Comparison of ENCODE assay signal across 8 cellular contexts in the genomic region with DNA sequence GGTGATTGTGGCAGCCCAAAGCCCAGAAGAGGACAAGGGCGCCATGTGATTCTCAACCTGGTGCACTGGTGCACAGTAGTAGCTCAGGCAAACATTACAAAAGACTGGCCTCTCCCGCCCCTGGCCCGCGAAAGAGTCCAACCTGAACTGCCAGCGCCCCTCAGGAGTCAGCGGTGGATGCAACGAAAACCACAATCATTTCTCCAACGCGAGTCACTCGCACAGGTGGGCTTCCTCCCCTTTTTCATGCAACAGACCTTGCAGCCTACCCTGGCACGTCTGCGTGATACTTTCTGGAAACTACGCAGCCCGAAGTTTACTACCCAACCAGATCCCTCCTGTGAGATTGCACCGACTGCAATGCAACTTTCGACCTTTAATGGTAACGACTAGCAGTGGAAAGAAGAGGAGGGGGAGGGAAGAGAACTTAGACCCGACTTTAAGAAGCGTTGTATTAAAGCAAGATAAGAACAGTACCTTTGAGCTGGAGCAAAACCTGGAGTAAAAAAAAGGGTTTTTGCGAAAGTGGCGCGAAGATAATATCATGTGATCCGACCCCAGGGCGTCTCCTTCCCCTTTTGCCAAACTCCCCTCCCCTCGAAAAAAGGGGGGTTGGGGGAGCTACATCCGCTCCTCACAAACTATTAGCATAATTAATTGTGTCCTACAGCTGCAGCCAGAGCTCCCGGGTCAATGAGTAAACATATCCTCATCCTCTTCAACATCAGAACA.
A peak's percentile ranks its signal among the peaks of the same experiment; 100 is the strongest.
DNase-seq lines count a peak whose midpoint lies in the region; ATAC-seq, FAIRE-seq and TF ChIP-seq lines count a peak whose summit lies in the region.

No MANE protein-coding gene starts in this region.

- peak overlapping the region in 7 of 9 donors; percentile 46 to 95 (median 67) for H3K27ac Mint-ChIP-seq in naive thymus-derived CD4-positive, alpha-beta T cell

- FAIRE-seq in GM12878 (lab: Jason Lieb, UNC) (no peak), frontal cortex (lab: Jason Lieb, UNC) (no peak)

- H4K20me1 ChIP-seq in BLaER1, result peaks cover 20% of the 10 kb centered on the region; the same call in 1 of the 2 replicates
- no peaks in the 10 kb centered on the region for H4K20me1 ChIP-seq in GM12878 (ENCODE audit: control insufficient read depth, insufficient read depth)

- H3K4me1 ChIP-seq in BLaER1, result peaks cover 5% of the 10 kb centered on the region; the same call in 1 of the 2 replicates
- H3K4me1 ChIP-seq in GM12878 (ENCODE audit: control insufficient read depth, insufficient read depth, low read length), result no peaks in the 10 kb centered on the region
- H3K4me1 ChIP-seq in naive thymus-derived CD4-positive, alpha-beta T cell (ENCODE audit: control insufficient read depth in 2 of 2, insufficient read depth in 2 of 2, low read length in 2 of 2), result peaks cover 0 to 3% of the 10 kb centered on the region in 2 donors

- CTCF ChIA-PET in GM12878 (lab: Yijun Ruan, JAX), result no interaction called here
- CTCF ChIA-PET in naive thymus-derived CD4-positive, alpha-beta T cell (lab: Charles Lee), result no interaction called here

- DNase-seq in GM12878 (ENCODE audit: low read depth, low spot score) (no peak), NCI-H1694 (lab: John Stamatoyannopoulos, UW) (no peak), MG63 (no peak), HuH-7.5 (ENCODE audit: low spot score) (no peak), frontal cortex (ENCODE audit: low spot score in 2 of 2) (no peak)
- DNase-seq in naive thymus-derived CD4-positive, alpha-beta T cell, result peak in 6 of 9 donors; percentile 8 to 37 (median 18)

- H3K27me3 ChIP-seq in BLaER1 (peaks cover 96% of the 10 kb centered on the region), GM12878 (replicated peaks in 1 of 2; ENCODE audit: control insufficient read depth in 2 of 2, insufficient read depth in 2 of 2, low read length in 1 of 2) (peaks cover 0 to 4% of the 10 kb centered on the region in 2 experiments; a peak in 2 of 4 replicates), MG63 (peaks cover 5% of the 10 kb centered on the region; the same call in 1 of the 2 replicates)
- H3K27me3 ChIP-seq in naive thymus-derived CD4-positive, alpha-beta T cell (ENCODE audit: control insufficient read depth in 2 of 2, insufficient read depth in 2 of 2, low read length in 2 of 2), result no peaks in the 10 kb centered on the region

- ATAC-seq in HG03354 (IDR thresholded peaks at IDR 0.05; ENCODE audit: poor library complexity, severe bottlenecking, unreplicated experiment) (peak; percentile 34), GM12878 (peak; percentile 45)
- peak; percentile 41 for ATAC-seq in naive thymus-derived CD4-positive, alpha-beta T cell

- POLR2A ChIA-PET in GM12878 (lab: Charles Lee), result no interaction called here
- POLR2A ChIA-PET in naive thymus-derived CD4-positive, alpha-beta T cell (lab: Charles Lee), result no interaction called here

- H3K36me3 Mint-ChIP-seq in naive thymus-derived CD4-positive, alpha-beta T cell, result peaks cover 0 to 12% (median 0%) of the 10 kb centered on the region in 5 donors

- no peak overlapping the region for H3K4me3 ChIP-seq in BLaER1
- H3K4me3 ChIP-seq in GM12878, result no peak overlapping the region
- H3K4me3 ChIP-seq in naive thymus-derived CD4-positive, alpha-beta T cell (ENCODE audit: low read length), result peak overlapping the region; percentile 57
- no peak overlapping the region for H3K4me3 ChIP-seq in MG63

- H3K4me3 Mint-ChIP-seq in naive thymus-derived CD4-positive, alpha-beta T cell, result peak overlapping the region; percentile 89 to 96 (median 94)

- 30% methylated on average over 27 of the region's 27 CpGs for WGBS in GM12878 (ENCODE audit: insufficient coverage, insufficient replicate concordance, low lambda C conversion rate, missing lambda C conversion rate)

- TF ChIP-seq POLR2A in GM12878 (IDR thresholded peaks at IDR 0.05; ENCODE audit: low read depth, low read length), result no peak

- TF ChIP-seq RAD21 in GM12878 (IDR thresholded peaks at IDR 0.05; ENCODE audit: insufficient read depth, low read depth, low read length), result no peak

- TF ChIP-seq EP300 in GM12878 (IDR thresholded peaks at IDR 0.05; ENCODE audit: borderline replicate concordance in 1 of 2, control insufficient read depth in 1 of 2, low read depth in 2 of 2, low read length in 2 of 2), result no peak

- in situ Hi-C loops in GM12878 (cut with MboI), result no loop called here

- no peak overlapping the region for H2AFZ ChIP-seq in GM12878 (ENCODE audit: control insufficient read depth, low read depth, low read length)

- H3K9ac ChIP-seq in BLaER1 (no peak overlapping the region), GM12878 (ENCODE audit: control insufficient read depth, insufficient read depth, low read length) (no peak overlapping the region)

- peaks cover 0 to 7% (median 0%) of the 10 kb centered on the region in 5 donors for H3K27me3 Mint-ChIP-seq in naive thymus-derived CD4-positive, alpha-beta T cell

- no peak for TF ChIP-seq CTCF in GM12878 (IDR thresholded peaks at IDR 0.05 in 2 of 3, conservative IDR thresholded peaks at IDR 0.05 in 1 of 3; ENCODE audit: control insufficient read depth in 2 of 3, extremely low read depth in 1 of 3, insufficient read depth in 1 of 3, low read depth in 3 of 3, low read length in 3 of 3)

- H3K4me2 ChIP-seq in BLaER1 (peak overlapping the region; percentile 34), GM12878 (ENCODE audit: control insufficient read depth, insufficient read depth) (no peak overlapping the region)

- no peaks in the 10 kb centered on the region for H3K36me3 ChIP-seq in BLaER1
- no peaks in the 10 kb centered on the region for H3K36me3 ChIP-seq in GM12878 (ENCODE audit: control insufficient read depth in 2 of 2, insufficient read depth in 2 of 2, low read length in 1 of 2)
- H3K36me3 ChIP-seq in naive thymus-derived CD4-positive, alpha-beta T cell (ENCODE audit: control insufficient read depth in 2 of 3, insufficient read depth in 3 of 3, low read length in 3 of 3), result no peaks in the 10 kb centered on the region
- H3K36me3 ChIP-seq in MG63, result no peaks in the 10 kb centered on the region

- intact Hi-C loops in GM12878 (cut with micrococcal nuclease; ENCODE audit: unreplicated experiment), result no loop called here
- intact Hi-C loops in naive thymus-derived CD4-positive, alpha-beta T cell (cut with micrococcal nuclease), result no loop called here

- BruUV-seq in GM12878 (replicated peaks; lab: Mats Ljungman, UMichigan), result no TSS peak

- H3K27ac ChIP-seq in BLaER1 (no peak overlapping the region), GM12878 (ENCODE audit: control insufficient read depth, insufficient read depth) (no peak overlapping the region)
- no peak overlapping the region for H3K27ac ChIP-seq in naive thymus-derived CD4-positive, alpha-beta T cell (ENCODE audit: low read depth, low read length)

- RAD21 ChIA-PET in GM12878 (lab: Charles Lee; ENCODE audit: unreplicated experiment), result no interaction called here

- H3K79me2 ChIP-seq in GM12878 (ENCODE audit: control insufficient read depth, insufficient read depth, low read length), result no peaks in the 10 kb centered on the region

- H3K9me3 ChIP-seq in BLaER1 (peaks cover 10% of the 10 kb centered on the region), GM12878 (replicated peaks; ENCODE audit: control insufficient read depth, insufficient read depth, low read length) (no peaks in the 10 kb centered on the region; the same call in 1 of the 3 replicates), MG63 (no peaks in the 10 kb centered on the region)
- no peaks in the 10 kb centered on the region for H3K9me3 ChIP-seq in naive thymus-derived CD4-positive, alpha-beta T cell (ENCODE audit: control insufficient read depth in 2 of 3, low read length in 3 of 3)

- H3K9me3 Mint-ChIP-seq in naive thymus-derived CD4-positive, alpha-beta T cell, result no peaks in the 10 kb centered on the region

- H3K4me1 Mint-ChIP-seq in naive thymus-derived CD4-positive, alpha-beta T cell, result peaks cover 6 to 27% (median 11%) of the 10 kb centered on the region in 7 donors

- SMC1A ChIA-PET in GM12878 (lab: Charles Lee; ENCODE audit: uncharacterized antibody, unreplicated experiment), result no interaction called here

TF ChIP-seq in GM12878, 131 proteins besides CTCF, POLR2A, EP300 and RAD21:
- TF ChIP-seq, protein P1, sequence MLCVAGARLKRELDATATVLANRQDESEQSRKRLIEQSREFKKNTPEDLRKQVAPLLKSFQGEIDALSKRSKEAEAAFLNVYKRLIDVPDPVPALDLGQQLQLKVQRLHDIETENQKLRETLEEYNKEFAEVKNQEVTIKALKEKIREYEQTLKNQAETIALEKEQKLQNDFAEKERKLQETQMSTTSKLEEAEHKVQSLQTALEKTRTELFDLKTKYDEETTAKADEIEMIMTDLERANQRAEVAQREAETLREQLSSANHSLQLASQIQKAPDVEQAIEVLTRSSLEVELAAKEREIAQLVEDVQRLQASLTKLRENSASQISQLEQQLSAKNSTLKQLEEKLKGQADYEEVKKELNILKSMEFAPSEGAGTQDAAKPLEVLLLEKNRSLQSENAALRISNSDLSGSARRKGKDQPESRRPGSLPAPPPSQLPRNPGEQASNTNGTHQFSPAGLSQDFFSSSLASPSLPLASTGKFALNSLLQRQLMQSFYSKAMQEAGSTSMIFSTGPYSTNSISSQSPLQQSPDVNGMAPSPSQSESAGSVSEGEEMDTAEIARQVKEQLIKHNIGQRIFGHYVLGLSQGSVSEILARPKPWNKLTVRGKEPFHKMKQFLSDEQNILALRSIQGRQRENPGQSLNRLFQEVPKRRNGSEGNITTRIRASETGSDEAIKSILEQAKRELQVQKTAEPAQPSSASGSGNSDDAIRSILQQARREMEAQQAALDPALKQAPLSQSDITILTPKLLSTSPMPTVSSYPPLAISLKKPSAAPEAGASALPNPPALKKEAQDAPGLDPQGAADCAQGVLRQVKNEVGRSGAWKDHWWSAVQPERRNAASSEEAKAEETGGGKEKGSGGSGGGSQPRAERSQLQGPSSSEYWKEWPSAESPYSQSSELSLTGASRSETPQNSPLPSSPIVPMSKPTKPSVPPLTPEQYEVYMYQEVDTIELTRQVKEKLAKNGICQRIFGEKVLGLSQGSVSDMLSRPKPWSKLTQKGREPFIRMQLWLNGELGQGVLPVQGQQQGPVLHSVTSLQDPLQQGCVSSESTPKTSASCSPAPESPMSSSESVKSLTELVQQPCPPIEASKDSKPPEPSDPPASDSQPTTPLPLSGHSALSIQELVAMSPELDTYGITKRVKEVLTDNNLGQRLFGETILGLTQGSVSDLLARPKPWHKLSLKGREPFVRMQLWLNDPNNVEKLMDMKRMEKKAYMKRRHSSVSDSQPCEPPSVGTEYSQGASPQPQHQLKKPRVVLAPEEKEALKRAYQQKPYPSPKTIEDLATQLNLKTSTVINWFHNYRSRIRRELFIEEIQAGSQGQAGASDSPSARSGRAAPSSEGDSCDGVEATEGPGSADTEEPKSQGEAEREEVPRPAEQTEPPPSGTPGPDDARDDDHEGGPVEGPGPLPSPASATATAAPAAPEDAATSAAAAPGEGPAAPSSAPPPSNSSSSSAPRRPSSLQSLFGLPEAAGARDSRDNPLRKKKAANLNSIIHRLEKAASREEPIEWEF (IDR thresholded peaks at IDR 0.05; ENCODE audit: insufficient replicate concordance, low read depth, low read length), result no peak

Comparison
In these comparisons a context has a peak if more than half of its experiments do, and no peak if none do; other contexts are left out.
1. DNase-seq: peak in naive thymus-derived CD4-positive, alpha-beta T cell (6 of 9); none in GM12878 (single experiment), NCI-H1694 (single experiment), MG63 (single experiment), HuH-7.5 (single experiment) and frontal cortex (0 of 2).
2. Peak in every context shown above with its lines, with median percentiles within 50 percentile points of each other: ATAC-seq.